In genomic region chr2:200765995-200766660, GRCh38 we compare ENCODE assay signal across 12 cellular contexts. TPM values are rescaled to one million over a fixed set of nuclear protein-coding genes. Genes with fewer than 3 reads are reported as not detected.
DNase-seq lines count a peak whose midpoint lies in the region; ATAC-seq and TF ChIP-seq lines count a peak whose summit lies in the region.
"Had no signal": no experiment of that assay in that cellular context is flagged by ENCODE, and none has a peak within 500 bp of the region (broad histone marks: within the 10 kb centered on the region; RNA-seq: fewer than 3 reads in every experiment).

No MANE protein-coding gene starts in this region.

- H3K27ac ChIP-seq in right atrium auricular region (peak overlapping the region in 1 of 2 donors; percentile 9), right cardiac atrium (ENCODE audit: low read length) (no peak overlapping the region), tibial nerve (peak overlapping the region in 3 of 4 donors; percentile 34 to 57 (median 57)), uterus (no peak overlapping the region)
- no peak overlapping the region for H3K27ac ChIP-seq in naive thymus-derived CD4-positive, alpha-beta T cell (ENCODE audit: low read depth, low read length)
- H3K27ac ChIP-seq: cardiac muscle cell, ovary, suprapubic skin had no signal

- peaks cover 0 to 8% of the 10 kb centered on the region in 2 donors for H3K4me1 ChIP-seq in right atrium auricular region
- H3K4me1 ChIP-seq in right cardiac atrium (ENCODE audit: control insufficient read depth, insufficient read depth, low read length): peaks cover 3% of the 10 kb centered on the region
- H3K4me1 ChIP-seq in tibial nerve: peaks cover 0 to 10% (median 0%) of the 10 kb centered on the region in 4 donors
- H3K4me1 ChIP-seq in uterus: no peaks in the 10 kb centered on the region
- no peaks in the 10 kb centered on the region for H3K4me1 ChIP-seq in naive thymus-derived CD4-positive, alpha-beta T cell (ENCODE audit: control insufficient read depth in 2 of 2, insufficient read depth in 2 of 2, low read length in 2 of 2)

- H3K9me3 ChIP-seq in right atrium auricular region: no peaks in the 10 kb centered on the region
- H3K9me3 ChIP-seq in right cardiac atrium (ENCODE audit: control insufficient read depth, low read length): no peaks in the 10 kb centered on the region
- no peaks in the 10 kb centered on the region for H3K9me3 ChIP-seq in tibial nerve
- no peaks in the 10 kb centered on the region for H3K9me3 ChIP-seq in uterus
- H3K9me3 ChIP-seq in naive thymus-derived CD4-positive, alpha-beta T cell (ENCODE audit: control insufficient read depth in 2 of 3, low read length in 3 of 3): no peaks in the 10 kb centered on the region
- H3K9me3 ChIP-seq: ovary, suprapubic skin had no signal

- CTCF ChIA-PET in naive thymus-derived CD4-positive, alpha-beta T cell (lab: Charles Lee): no interaction called here

- DNase-seq in Right ventricle myocardium inferior (ENCODE audit: missing footprints) (no peak), right atrium auricular region (ENCODE audit: low spot score) (no peak), right cardiac atrium (no peak), tibial nerve (ENCODE audit: low spot score in 2 of 2) (no peak), uterus (no peak), NCI-H524 treated with DMSO at 0.1 percent for 48 hours (lab: John Stamatoyannopoulos, UW) (no peak)
- DNase-seq in activated naive CD8-positive, alpha-beta T cell treated with anti-CD3 and anti-CD28 coated beads for 36 hours: no peak
- no peak for DNase-seq in naive thymus-derived CD4-positive, alpha-beta T cell
- DNase-seq: ovary had no signal

- POLR2A ChIA-PET in naive thymus-derived CD4-positive, alpha-beta T cell (lab: Charles Lee): no interaction called here

- H3K36me3 Mint-ChIP-seq in activated naive CD8-positive, alpha-beta T cell treated with anti-CD3 and anti-CD28 coated beads for 36 hours: no peaks in the 10 kb centered on the region
- H3K36me3 Mint-ChIP-seq in naive thymus-derived CD4-positive, alpha-beta T cell: no peaks in the 10 kb centered on the region
- H3K36me3 Mint-ChIP-seq: activated CD8-positive, alpha-beta memory T cell treated with anti-CD3 and anti-CD28 coated beads, Interleukin-2, amount 10 ng/mL, durations not matched to agents 7 days and 5 days had no signal

- peaks cover 3% of the 10 kb centered on the region for H3K27me3 Mint-ChIP-seq in activated naive CD8-positive, alpha-beta T cell treated with anti-CD3 and anti-CD28 coated beads for 36 hours
- H3K27me3 Mint-ChIP-seq in naive thymus-derived CD4-positive, alpha-beta T cell: peaks cover 0 to 6% (median 0%) of the 10 kb centered on the region in 5 donors

- WGBS in right cardiac atrium: 94% methylated on average over 8 of the region's 8 CpGs
- 90 to 91% methylated on average over 8 of the region's 8 CpGs for WGBS in tibial nerve, 2 donors

- ATAC-seq in Right ventricle myocardium inferior (peak; percentile 73), right cardiac atrium (peak; percentile 12 to 25)
- ATAC-seq in naive thymus-derived CD4-positive, alpha-beta T cell: no peak

- H3K27me3 ChIP-seq in right atrium auricular region (no peaks in the 10 kb centered on the region), right cardiac atrium (ENCODE audit: control insufficient read depth, insufficient read depth) (no peaks in the 10 kb centered on the region), tibial nerve (no peaks in the 10 kb centered on the region), uterus (no peaks in the 10 kb centered on the region)
- no peaks in the 10 kb centered on the region for H3K27me3 ChIP-seq in naive thymus-derived CD4-positive, alpha-beta T cell (ENCODE audit: control insufficient read depth in 2 of 2, insufficient read depth in 2 of 2, low read length in 2 of 2)
- H3K27me3 ChIP-seq: cardiac muscle cell, ovary had no signal

- TF ChIP-seq POLR2A in tibial nerve (IDR thresholded peaks at IDR 0.05) (no peak), uterus (IDR thresholded peaks at IDR 0.05) (no peak)

- H3K4me1 Mint-ChIP-seq in activated naive CD8-positive, alpha-beta T cell treated with anti-CD3 and anti-CD28 coated beads for 36 hours: peaks cover 27% of the 10 kb centered on the region
- H3K4me1 Mint-ChIP-seq in naive thymus-derived CD4-positive, alpha-beta T cell: peaks cover 0 to 28% (median 0%) of the 10 kb centered on the region in 7 donors

- no peaks in the 10 kb centered on the region for H3K9me3 Mint-ChIP-seq in activated naive CD8-positive, alpha-beta T cell treated with anti-CD3 and anti-CD28 coated beads for 36 hours
- H3K9me3 Mint-ChIP-seq in naive thymus-derived CD4-positive, alpha-beta T cell: no peaks in the 10 kb centered on the region

- TF ChIP-seq CTCF in right atrium auricular region (IDR thresholded peaks at IDR 0.05): no peak
- no peak for TF ChIP-seq CTCF in tibial nerve (IDR thresholded peaks at IDR 0.05)
- TF ChIP-seq CTCF in uterus (IDR thresholded peaks at IDR 0.05): no peak

- H3K4me3 Mint-ChIP-seq in activated naive CD8-positive, alpha-beta T cell treated with anti-CD3 and anti-CD28 coated beads for 36 hours: no peak overlapping the region
- H3K4me3 Mint-ChIP-seq in naive thymus-derived CD4-positive, alpha-beta T cell: no peak overlapping the region
- H3K4me3 Mint-ChIP-seq: activated CD8-positive, alpha-beta memory T cell treated with anti-CD3 and anti-CD28 coated beads, Interleukin-2, amount 10 ng/mL, durations not matched to agents 7 days and 5 days had no signal

- H3K36me3 ChIP-seq in right atrium auricular region (no peaks in the 10 kb centered on the region), tibial nerve (no peaks in the 10 kb centered on the region), uterus (no peaks in the 10 kb centered on the region)
- no peaks in the 10 kb centered on the region for H3K36me3 ChIP-seq in naive thymus-derived CD4-positive, alpha-beta T cell (ENCODE audit: control insufficient read depth in 2 of 3, insufficient read depth in 3 of 3, low read length in 3 of 3)
- H3K36me3 ChIP-seq: cardiac muscle cell, ovary, suprapubic skin had no signal

- no peak for TF ChIP-seq EP300 in tibial nerve (IDR thresholded peaks at IDR 0.05)

- intact Hi-C loops in Right ventricle myocardium inferior (cut with DNase I) (no loop called here), right cardiac atrium (cut with DNase I) (no loop called here), uterus (cut with DNase I; ENCODE audit: low total_unique reads) (no loop called here)
- intact Hi-C loops in naive thymus-derived CD4-positive, alpha-beta T cell (cut with micrococcal nuclease): loop anchor here in 1 of 2 donors (5.0 kb wide), 1 partner anchor 54 kb away; no protein-coding TSS in a partner anchor

- no peak overlapping the region for H3K4me3 ChIP-seq in right atrium auricular region
- no peak overlapping the region for H3K4me3 ChIP-seq in right cardiac atrium (ENCODE audit: low read length)
- no peak overlapping the region for H3K4me3 ChIP-seq in tibial nerve
- H3K4me3 ChIP-seq in uterus: no peak overlapping the region
- no peak overlapping the region for H3K4me3 ChIP-seq in naive thymus-derived CD4-positive, alpha-beta T cell (ENCODE audit: low read length)
- H3K4me3 ChIP-seq: cardiac muscle cell, ovary, suprapubic skin had no signal

- peak overlapping the region; percentile 80 for H3K27ac Mint-ChIP-seq in activated naive CD8-positive, alpha-beta T cell treated with anti-CD3 and anti-CD28 coated beads for 36 hours
- no peak overlapping the region for H3K27ac Mint-ChIP-seq in naive thymus-derived CD4-positive, alpha-beta T cell

RNA-seq across cellular contexts. Expression of gene BZW1, which starts 45.6 kb away (rescaled TPM):
- total RNA-seq in Right ventricle myocardium inferior: 80.4 TPM
- 100 to 1,000 TPM in 1 of 2 donors, 10 to 100 TPM in 1; 58.0 to 131 TPM for total RNA-seq in right atrium auricular region
- total RNA-seq in activated naive CD8-positive, alpha-beta T cell treated with anti-CD3 and anti-CD28 coated beads for 36 hours: 100 to 1,000 TPM; 549 to 557 TPM
- total RNA-seq in right cardiac atrium: 100 to 1,000 TPM in 2 of 4 donors, 10 to 100 TPM in 2; 83.7 to 173 (median 100.0) TPM
- polyA plus RNA-seq in right cardiac atrium: 32.2 TPM
- total RNA-seq in tibial nerve: 100 to 1,000 TPM; 179 to 285 (median 244) TPM
- 100 to 1,000 TPM in 2 of 4 donors, 10 to 100 TPM in 2; 39.2 to 322 (median 129) TPM for total RNA-seq in uterus
- 100 to 1,000 TPM; 127 to 246 (median 207) TPM for total RNA-seq in naive thymus-derived CD4-positive, alpha-beta T cell
- 100 to 1,000 TPM; 155 to 162 TPM for polyA plus RNA-seq in naive thymus-derived CD4-positive, alpha-beta T cell

Comparison
In these comparisons a context has a peak if more than half of its experiments do, and no peak if none do; other contexts are left out.
1. H3K27ac ChIP-seq: peak in tibial nerve (3 of 4); none in right cardiac atrium (single experiment), uterus (0 of 2) and naive thymus-derived CD4-positive, alpha-beta T cell (single experiment).